Comparison of ENCODE assay signal across 8 cellular contexts in genomic region chr1:44377925-44378784, GRCh38. TPM values are rescaled to one million over a fixed set of nuclear protein-coding genes. Genes with fewer than 3 reads are reported as not detected.
DNase-seq lines count a peak whose midpoint lies in the region; ATAC-seq and TF ChIP-seq lines count a peak whose summit lies in the region.

No MANE protein-coding gene starts in this region.

- H3K4me1 ChIP-seq in iPS DF 6.9 (ENCODE audit: control insufficient read depth, insufficient read depth, low read length) = no peaks in the 10 kb centered on the region

- no peak overlapping the region for H3K27ac ChIP-seq in iPS DF 6.9 (ENCODE audit: low read length)

- in situ Hi-C loops in astrocyte of the cerebellum (cut with HindIII; ENCODE audit: low sequenced_read_pairs) = no loop called here

- H3K36me3 ChIP-seq in iPS DF 6.9 (ENCODE audit: control insufficient read depth, insufficient read depth, low read length) = no peaks in the 10 kb centered on the region

- TF ChIP-seq CTCF in astrocyte of the cerebellum (IDR thresholded peaks at IDR 0.05; ENCODE audit: low read depth, low read length, missing control alignments) = peak; percentile 74

- WGBS in iPS DF 6.9 (ENCODE audit: insufficient coverage, insufficient read length) = no CpG with 5 or more reads among the region's 12 CpGs

- DNase-seq in DMS53 (lab: John Stamatoyannopoulos, UW) (peak; percentile 86), KG1 (lab: John Stamatoyannopoulos, UW) (peak; percentile 12), SK-N-DZ (ENCODE audit: low spot score) (peak; percentile 39), astrocyte of the cerebellum (ENCODE audit: low read depth) (peak; percentile 18), iPS DF 6.9 (ENCODE audit: low read depth, low spot score) (peak; percentile 61), posterior vena cava (ENCODE audit: low spot score) (no peak)
- peak; percentile 13 to 35 (median 26) for DNase-seq in stimulated activated CD4-positive, alpha-beta T cell treated with anti-CD3 and anti-CD28 coated beads, Interleukin-12 subunit alpha, Interleukin-12 subunit beta, amount 100 ng/mL, for 48 hours (ENCODE audit: low read depth in 2 of 3, low spot score in 1 of 3)

- no peak overlapping the region for H3K4me3 ChIP-seq in astrocyte of the cerebellum (ENCODE audit: low read depth, low read length)
- H3K4me3 ChIP-seq in iPS DF 6.9 (ENCODE audit: low read length) = no peak overlapping the region

- no peaks in the 10 kb centered on the region for H3K9me3 ChIP-seq in iPS DF 6.9 (ENCODE audit: control insufficient read depth, insufficient read depth, low read length)

- no peaks in the 10 kb centered on the region for H3K27me3 ChIP-seq in iPS DF 6.9 (ENCODE audit: control insufficient read depth, insufficient read depth, low read length)

- intact Hi-C loops in posterior vena cava (cut with DNase I) = loop anchor here (5.0 to 10.0 kb wide), 2 partner anchors 217 to 219 kb away; no protein-coding TSS in a partner anchor

- ATAC-seq in GM18870 (IDR thresholded peaks at IDR 0.05; ENCODE audit: unreplicated experiment) = no peak

RNA-seq across cellular contexts. Expression of gene ERI3, which starts 23.1 kb away (rescaled TPM):
- polyA plus RNA-seq in SK-N-DZ (2014; cell fraction: cytosol; rRNA removed) = 82.3 and 83.8 TPM in 2 replicates
- polyA plus RNA-seq in SK-N-DZ (2014; cell fraction: nucleus; rRNA removed) = 48.0 and 48.5 TPM in 2 replicates
- 10 to 100 TPM; 44.5 to 46.9 TPM for total RNA-seq in posterior vena cava

RNA-seq across cellular contexts. Expression of gene RNF220, which starts 26.9 kb away (rescaled TPM):
- 152 and 156 TPM in 2 replicates for polyA plus RNA-seq in SK-N-DZ (2014; cell fraction: cytosol; rRNA removed)
- polyA plus RNA-seq in SK-N-DZ (2014; cell fraction: nucleus; rRNA removed) = 135 and 152 TPM in 2 replicates
- 10 to 100 TPM; 46.4 to 53.6 TPM for total RNA-seq in posterior vena cava
